27 cellular contexts compared by ENCODE assay signal in genomic region chr14:29191092-29191491, GRCh38.
"Had no signal": no experiment of that assay in that cellular context is flagged by ENCODE, and none has a peak within 500 bp of the region (broad histone marks: within the 10 kb centered on the region; RNA-seq: fewer than 3 reads in every experiment).

No MANE protein-coding gene starts in this region.

- H3K27me3 ChIP-seq: stomach, suprapubic skin, testis, thyroid gland, tibial artery, tibial nerve, transverse colon, upper lobe of left lung, upper lobe of right lung, uterus, vagina had no signal

- H3K36me3 ChIP-seq: stomach, suprapubic skin, thoracic aorta, thyroid gland, tibial artery, tibial nerve, transverse colon, upper lobe of left lung, upper lobe of right lung, uterus, vagina had no signal

- H3K4me3 Mint-ChIP-seq: stimulated activated effector memory CD8-positive, alpha-beta T cell treated with anti-CD3 and anti-CD28 coated beads, Interleukin-12 subunit alpha, Interleukin-12 subunit beta, amount 100 ng/mL, for 72 hours; stimulated activated memory B cell treated with anti-CD40 and anti-IgM and Interleukin-4, amounts not matched to agents 10 μg/mL and 1 μg/mL and 100 μg/mL, for 72 hours; stimulated activated naive B cell treated with anti-CD40 and anti-IgM and Interleukin-4, amounts not matched to agents 10 μg/mL and 1 μg/mL and 100 μg/mL, for 72 hours; stimulated activated naive CD8-positive, alpha-beta T cell treated with anti-CD3 and anti-CD28 coated beads, Interleukin-15, amount 100 ng/mL, for 72 hours; stimulated activated naive CD8-positive, alpha-beta T cell treated with anti-CD3 and anti-CD28 coated beads, Interleukin-15, Interleukin-2, amounts not matched to agents 100 ng/mL and 50 ng/mL, for 24 hours; type B pancreatic cell had no signal

- H3K27ac Mint-ChIP-seq: stimulated activated effector memory CD8-positive, alpha-beta T cell treated with anti-CD3 and anti-CD28 coated beads, Interleukin-12 subunit alpha, Interleukin-12 subunit beta, amount 100 ng/mL, for 72 hours; stimulated activated memory B cell treated with anti-CD40 and anti-IgM and Interleukin-4, amounts not matched to agents 10 μg/mL and 1 μg/mL and 100 μg/mL, for 72 hours; stimulated activated naive B cell treated with anti-CD40 and anti-IgM and Interleukin-4, amounts not matched to agents 10 μg/mL and 1 μg/mL and 100 μg/mL, for 72 hours; stimulated activated naive CD8-positive, alpha-beta T cell treated with anti-CD3 and anti-CD28 coated beads, Interleukin-15, amount 100 ng/mL, for 72 hours; stimulated activated naive CD8-positive, alpha-beta T cell treated with anti-CD3 and anti-CD28 coated beads, Interleukin-15, Interleukin-2, amounts not matched to agents 100 ng/mL and 50 ng/mL, for 24 hours; type B pancreatic cell had no signal

- H3K4me1 Mint-ChIP-seq: stimulated activated effector memory CD8-positive, alpha-beta T cell treated with anti-CD3 and anti-CD28 coated beads, Interleukin-12 subunit alpha, Interleukin-12 subunit beta, amount 100 ng/mL, for 72 hours; stimulated activated memory B cell treated with anti-CD40 and anti-IgM and Interleukin-4, amounts not matched to agents 10 μg/mL and 1 μg/mL and 100 μg/mL, for 72 hours; stimulated activated naive B cell treated with anti-CD40 and anti-IgM and Interleukin-4, amounts not matched to agents 10 μg/mL and 1 μg/mL and 100 μg/mL, for 72 hours; stimulated activated naive CD8-positive, alpha-beta T cell treated with anti-CD3 and anti-CD28 coated beads, Interleukin-15, amount 100 ng/mL, for 72 hours had no signal

- H3K9me3 ChIP-seq: suprapubic skin, testis, thoracic aorta, thyroid gland, tibial artery, transverse colon, upper lobe of left lung, upper lobe of right lung, uterus, vagina had no signal

- ATAC-seq: stimulated activated effector memory CD8-positive, alpha-beta T cell treated with anti-CD3 and anti-CD28 coated beads, Interleukin-12 subunit alpha, Interleukin-12 subunit beta, amount 100 ng/mL, for 72 hours; stimulated activated memory B cell treated with anti-CD40 and anti-IgM and Interleukin-4, amounts not matched to agents 10 μg/mL and 1 μg/mL and 100 μg/mL, for 72 hours; stimulated activated naive B cell treated with anti-CD40 and anti-IgM and Interleukin-4, amounts not matched to agents 10 μg/mL and 1 μg/mL and 100 μg/mL, for 72 hours; stimulated activated naive CD8-positive, alpha-beta T cell treated with anti-CD3 and anti-CD28 coated beads, Interleukin-15, amount 100 ng/mL, for 72 hours; stimulated activated naive CD8-positive, alpha-beta T cell treated with anti-CD3 and anti-CD28 coated beads, Interleukin-15, Interleukin-2, amounts not matched to agents 100 U/mL and 50 U/mL, for 24 hours; upper lobe of right lung had no signal

- H3K27ac ChIP-seq: stomach, suprapubic skin, testis, thoracic aorta, thyroid gland, tibial artery, tibial nerve, transverse colon, upper lobe of left lung, upper lobe of right lung, uterus, vagina had no signal

- H3K9me3 Mint-ChIP-seq: type B pancreatic cell had no signal

- H3K4me3 ChIP-seq: stomach, suprapubic skin, testis, thoracic aorta, thyroid gland, tibial artery, tibial nerve, transverse colon, upper lobe of left lung, upper lobe of right lung, uterus, vagina had no signal

- H3K27me3 Mint-ChIP-seq: stimulated activated memory B cell treated with anti-CD40 and anti-IgM and Interleukin-4, amounts not matched to agents 10 μg/mL and 1 μg/mL and 100 μg/mL, for 72 hours; stimulated activated naive B cell treated with anti-CD40 and anti-IgM and Interleukin-4, amounts not matched to agents 10 μg/mL and 1 μg/mL and 100 μg/mL, for 72 hours; stimulated activated naive CD8-positive, alpha-beta T cell treated with anti-CD3 and anti-CD28 coated beads, Interleukin-15, amount 100 ng/mL, for 72 hours; stimulated activated naive CD8-positive, alpha-beta T cell treated with anti-CD3 and anti-CD28 coated beads, Interleukin-15, Interleukin-2, amounts not matched to agents 100 ng/mL and 50 ng/mL, for 24 hours; type B pancreatic cell had no signal

- H3K36me3 Mint-ChIP-seq: stimulated activated effector memory CD8-positive, alpha-beta T cell treated with anti-CD3 and anti-CD28 coated beads, Interleukin-12 subunit alpha, Interleukin-12 subunit beta, amount 100 ng/mL, for 72 hours; stimulated activated memory B cell treated with anti-CD40 and anti-IgM and Interleukin-4, amounts not matched to agents 10 μg/mL and 1 μg/mL and 100 μg/mL, for 72 hours; stimulated activated naive B cell treated with anti-CD40 and anti-IgM and Interleukin-4, amounts not matched to agents 10 μg/mL and 1 μg/mL and 100 μg/mL, for 72 hours; type B pancreatic cell had no signal

- H3K4me1 ChIP-seq: stomach, suprapubic skin, testis, thyroid gland, tibial artery, tibial nerve, transverse colon, upper lobe of left lung, upper lobe of right lung, uterus, vagina had no signal

- DNase-seq: stimulated activated CD4-positive, alpha-beta T cell treated with anti-CD3 and anti-CD28 coated beads, Interleukin-2, amount 100 ng/mL, for 48 hours; stimulated activated CD4-positive, alpha-beta T cell treated with anti-CD3 and anti-CD28 coated beads, Interleukin-4, amount 100 ng/mL, for 1 hour; stimulated activated CD4-positive, alpha-beta T cell treated with anti-CD3 and anti-CD28 coated beads, Interleukin-4, amount 100 ng/mL, for 24 hours; stimulated activated CD4-positive, alpha-beta T cell treated with anti-CD3 and anti-CD28 coated beads, Interleukin-4, amount 100 ng/mL, for 4 hours; stimulated activated CD8-positive, alpha-beta memory T cell treated with anti-CD3 and anti-CD28 coated beads, Interleukin-4, amount 100 ng/mL, for 48 hours; stimulated activated naive B cell treated with anti-CD40 and anti-IgM and Interleukin-4, amounts not matched to agents 10 μg/mL and 1 μg/mL and 100 μg/mL, for 72 hours; stimulated activated naive CD4-positive, alpha-beta T cell; stimulated activated naive CD8-positive, alpha-beta T cell treated with anti-CD3 and anti-CD28 coated beads, Interleukin-15, amount 100 ng/mL, for 72 hours; stimulated activated naive CD8-positive, alpha-beta T cell treated with anti-CD3 and anti-CD28 coated beads, Interleukin-15, Interleukin-2, amounts not matched to agents 100 U/mL and 50 U/mL, for 24 hours; stomach; substantia nigra; testis; thyroid gland; tibial artery; transverse colon; trophoblast cell; upper lobe of left lung; upper lobe of right lung; uterus had no signal
